In genomic region chr17:11097121-11097520, GRCh38 we compare ENCODE assay signal across 7 cellular contexts.
"Had no signal": no experiment of that assay in that cellular context is flagged by ENCODE, and none has a peak within 500 bp of the region (broad histone marks: within the 10 kb centered on the region; RNA-seq: fewer than 3 reads in every experiment).

No MANE protein-coding gene starts in this region.

- H3K4me3 Mint-ChIP-seq: H9, IgD-negative memory B cell had no signal

- H3K4me1 Mint-ChIP-seq: IgD-negative memory B cell had no signal

- H3K27ac ChIP-seq: GM23248, HL-60 had no signal

- H3K4me3 ChIP-seq: GM23248 had no signal

- H3K9ac ChIP-seq: GM23248 had no signal

- H3K9me3 Mint-ChIP-seq: H9 had no signal

- ATAC-seq: HepG2 had no signal

- H3K27ac Mint-ChIP-seq: H9, IgD-negative memory B cell had no signal

- H2AFZ ChIP-seq: GM23248 had no signal

- DNase-seq: GM23248, H9, HCEC 1CT, KBM-7 had no signal

- H3K36me3 Mint-ChIP-seq: IgD-negative memory B cell had no signal
